13 cellular contexts compared by ENCODE assay signal in the genomic region with DNA sequence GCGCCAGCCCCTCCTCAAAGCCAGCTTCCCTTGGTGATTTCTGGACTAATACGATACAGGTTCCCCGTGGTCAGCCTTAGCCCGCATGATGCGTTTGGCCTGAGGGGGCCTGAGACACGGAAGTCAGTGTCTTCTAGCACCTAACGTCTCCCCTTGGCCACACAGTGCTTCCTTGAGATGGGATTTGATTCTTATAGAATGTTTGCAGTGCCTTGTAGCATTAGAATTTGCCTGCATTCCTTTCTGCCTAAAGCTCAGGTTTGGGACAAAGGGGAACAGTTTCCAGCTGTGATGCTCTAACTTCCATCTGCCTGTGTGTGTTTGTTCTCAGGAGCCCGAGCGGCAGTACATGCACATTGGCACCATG. TPM values are rescaled to one million over a fixed set of nuclear protein-coding genes. Genes with fewer than 3 reads are reported as not detected.
A peak's percentile ranks its signal among the peaks of the same experiment; 100 is the strongest.
DNase-seq lines count a peak whose midpoint lies in the region; ATAC-seq and TF ChIP-seq lines count a peak whose summit lies in the region.
"Had no signal": no experiment of that assay in that cellular context is flagged by ENCODE, and none has a peak within 500 bp of the region (broad histone marks: within the 10 kb centered on the region; RNA-seq: fewer than 3 reads in every experiment).

No MANE protein-coding gene starts in this region.

- H3K27me3 Mint-ChIP-seq in stimulated activated naive CD8-positive, alpha-beta T cell treated with anti-CD3 and anti-CD28 coated beads, Interleukin-15, amount 100 ng/mL, for 72 hours, result peaks cover 58% of the 10 kb centered on the region
- H3K27me3 Mint-ChIP-seq in brain (peaks cover 4% of the 10 kb centered on the region), MCF 10A (ENCODE audit: insufficient read depth, unreplicated experiment) (peaks cover 61% of the 10 kb centered on the region)

- BruUV-seq in A673 (replicated peaks; lab: Mats Ljungman, UMichigan), result no TSS peak
- no TSS peak for BruUV-seq in MCF 10A (replicated peaks; lab: Mats Ljungman, UMichigan)

- H3K9me3 Mint-ChIP-seq in stimulated activated naive CD8-positive, alpha-beta T cell treated with anti-CD3 and anti-CD28 coated beads, Interleukin-15, amount 100 ng/mL, for 72 hours, result no peaks in the 10 kb centered on the region
- H3K9me3 Mint-ChIP-seq in brain (peaks cover 0 to 3% (median 0%) of the 10 kb centered on the region in 5 experiments), MCF 10A (ENCODE audit: unreplicated experiment) (no peaks in the 10 kb centered on the region)
- H3K9me3 Mint-ChIP-seq: activated naive CD8-positive, alpha-beta T cell treated with anti-CD3 and anti-CD28 coated beads, Interleukin-2, amount 50 U/mL, for 24 hours had no signal

- CTCF ChIA-PET in A673 (lab: Charles Lee), result no interaction called here
- CTCF ChIA-PET in MCF 10A (lab: Yijun Ruan, JAX), result interaction anchor here (0.5 to 4.1 kb wide), 38 partner anchors 8 to 1052 kb away, joined by 3 to 28 read pairs (median 4); partner anchors contain the start of gene CFAP90

- ATAC-seq in stimulated activated naive CD8-positive, alpha-beta T cell treated with anti-CD3 and anti-CD28 coated beads, Interleukin-15, amount 100 ng/mL, for 72 hours, result peak; percentile 9
- no peak for ATAC-seq in stimulated activated naive CD8-positive, alpha-beta T cell treated with anti-CD3 and anti-CD28 coated beads, Interleukin-15, Interleukin-2, amounts not matched to agents 100 U/mL and 50 U/mL, for 24 hours
- ATAC-seq in HG03354 (IDR thresholded peaks at IDR 0.05; ENCODE audit: poor library complexity, severe bottlenecking, unreplicated experiment), result peak; percentile 28
- no peak for ATAC-seq in GM18517 (IDR thresholded peaks at IDR 0.05; ENCODE audit: unreplicated experiment)

- H3K4me1 ChIP-seq in A673 (ENCODE audit: insufficient read depth, low read length, poor library complexity, severe bottlenecking), result no peaks in the 10 kb centered on the region
- H3K4me1 ChIP-seq: Peyer's patch had no signal

- H3K36me3 Mint-ChIP-seq in brain (no peaks in the 10 kb centered on the region), MCF 10A (ENCODE audit: insufficient read depth, unreplicated experiment) (no peaks in the 10 kb centered on the region)

- intact Hi-C loops in A673 (cut with micrococcal nuclease; ENCODE audit: unreplicated experiment) (loop anchor here (5.0 kb wide), 1 partner anchor 554 kb away; no protein-coding TSS in a partner anchor), MCF 10A (cut with micrococcal nuclease) (loop anchor here (1.0 to 5.0 kb wide), 3 partner anchors 69 to 1049 kb away; no protein-coding TSS in a partner anchor)

- no peak overlapping the region for H3K27ac Mint-ChIP-seq in stimulated activated naive CD8-positive, alpha-beta T cell treated with anti-CD3 and anti-CD28 coated beads, Interleukin-15, amount 100 ng/mL, for 72 hours
- peak overlapping the region in 1 of 5 experiments; percentile 41 for H3K27ac Mint-ChIP-seq in brain
- H3K27ac Mint-ChIP-seq in MCF 10A (ENCODE audit: low read depth, unreplicated experiment), result no peak overlapping the region
- H3K27ac Mint-ChIP-seq: activated naive CD8-positive, alpha-beta T cell treated with anti-CD3 and anti-CD28 coated beads, Interleukin-2, amount 50 U/mL, for 24 hours had no signal

- peaks cover 16% of the 10 kb centered on the region for H3K27me3 ChIP-seq in A673 (replicated peaks; ENCODE audit: insufficient read depth, low read depth, low read length, poor library complexity)
- H3K27me3 ChIP-seq: Peyer's patch had no signal

- DNase-seq in stimulated activated naive CD8-positive, alpha-beta T cell treated with anti-CD3 and anti-CD28 coated beads, Interleukin-15, amount 100 ng/mL, for 72 hours, result no peak
- no peak for DNase-seq in stimulated activated naive CD8-positive, alpha-beta T cell treated with anti-CD3 and anti-CD28 coated beads, Interleukin-15, Interleukin-2, amounts not matched to agents 100 U/mL and 50 U/mL, for 24 hours
- no peak for DNase-seq in NCI-H1694 treated with DMSO at 0.1 percent for 48 hours (lab: John Stamatoyannopoulos, UW)
- no peak for DNase-seq in A673 (ENCODE audit: low spot score)
- DNase-seq in MCF 10A (ENCODE audit: unreplicated experiment), result no peak
- DNase-seq: DMS79 treated with DMSO at 0.1 percent for 48 hours had no signal

- no peak overlapping the region for H3K27ac ChIP-seq in A673 (ENCODE audit: low read depth, low read length, poor library complexity, severe bottlenecking)
- H3K27ac ChIP-seq: Peyer's patch had no signal

- peak; percentile 5 to 57 for TF ChIP-seq CTCF in brain (conservative IDR thresholded peaks at IDR 0.05)
- no peak for TF ChIP-seq CTCF in A673 (conservative IDR thresholded peaks at IDR 0.05; ENCODE audit: low read depth, low read length)
- no peak for TF ChIP-seq CTCF in MCF 10A (IDR thresholded peaks at IDR 0.05; ENCODE audit: unreplicated experiment)

- POLR2A ChIA-PET in A673 (lab: Charles Lee; ENCODE audit: low non-redundant PET) (no interaction called here), MCF 10A (lab: Yijun Ruan, JAX) (interaction anchor here (1.3 kb wide), 1 partner anchor 16 kb away, joined by 3 read pairs; no protein-coding TSS in a partner anchor)

- H3K4me1 Mint-ChIP-seq in stimulated activated naive CD8-positive, alpha-beta T cell treated with anti-CD3 and anti-CD28 coated beads, Interleukin-15, amount 100 ng/mL, for 72 hours, result peaks cover 8% of the 10 kb centered on the region
- H3K4me1 Mint-ChIP-seq in brain (peaks cover 24% of the 10 kb centered on the region), MCF 10A (ENCODE audit: insufficient read depth, unreplicated experiment) (no peaks in the 10 kb centered on the region)
- H3K4me1 Mint-ChIP-seq: activated naive CD8-positive, alpha-beta T cell treated with anti-CD3 and anti-CD28 coated beads, Interleukin-2, amount 50 U/mL, for 24 hours had no signal

- no peaks in the 10 kb centered on the region for H3K36me3 ChIP-seq in A673 (ENCODE audit: insufficient read depth, low read length, poor library complexity, severe bottlenecking)
- H3K36me3 ChIP-seq: Peyer's patch had no signal

- no peaks in the 10 kb centered on the region for H3K9me3 ChIP-seq in A673 (ENCODE audit: low read depth, low read length, poor library complexity, severe bottlenecking)
- H3K9me3 ChIP-seq: Peyer's patch had no signal

- no peak overlapping the region for H3K4me3 ChIP-seq in A673 (ENCODE audit: low read depth, low read length, poor library complexity, severe bottlenecking)
- H3K4me3 ChIP-seq: Peyer's patch had no signal

- H3K4me3 Mint-ChIP-seq in stimulated activated naive CD8-positive, alpha-beta T cell treated with anti-CD3 and anti-CD28 coated beads, Interleukin-15, amount 100 ng/mL, for 72 hours, result no peak overlapping the region
- H3K4me3 Mint-ChIP-seq in brain (no peak overlapping the region), MCF 10A (ENCODE audit: unreplicated experiment) (no peak overlapping the region)
- H3K4me3 Mint-ChIP-seq: activated naive CD8-positive, alpha-beta T cell treated with anti-CD3 and anti-CD28 coated beads, Interleukin-2, amount 50 U/mL, for 24 hours had no signal

RNA-seq across cellular contexts. Expression of gene CFAP90, which starts 34.4 kb away (rescaled TPM):
- polyA plus RNA-seq in brain (ENCODE audit: insufficient read depth, low read depth, low replicate concordance), result 8.7 TPM
- total RNA-seq in A673 (2021), result not detected in 2 replicates
- total RNA-seq in MCF 10A (2022), result not detected in 2 replicates
- total RNA-seq: H4, lung microvascular endothelial cell, Peyer's patch had no signal

RNA-seq across cellular contexts. Expression of gene FASTKD3, which starts 52.3 kb away (rescaled TPM):
- 5.3 TPM for polyA plus RNA-seq in brain (ENCODE audit: insufficient read depth, low read depth, low replicate concordance)
- total RNA-seq in A673 (2021) (13.2 and 16.8 TPM in 2 replicates), MCF 10A (2022) (7.8 and 7.9 TPM in 2 replicates)

RNA-seq across cellular contexts. Expression of gene MTRR, which starts 52.4 kb away (rescaled TPM):
- polyA plus RNA-seq in brain (ENCODE audit: insufficient read depth, low read depth, low replicate concordance), result 19.1 TPM
- total RNA-seq in A673 (2021) (44.4 and 57.1 TPM in 2 replicates), MCF 10A (2022) (46.6 and 88.6 TPM in 2 replicates)

Comparison
In these comparisons a context has a peak if more than half of its experiments do, and no peak if none do; other contexts are left out.
1. ATAC-seq: peak in stimulated activated naive CD8-positive, alpha-beta T cell treated with anti-CD3 and anti-CD28 coated beads, Interleukin-15, amount 100 ng/mL, for 72 hours (single experiment) and HG03354 (single experiment); none in stimulated activated naive CD8-positive, alpha-beta T cell treated with anti-CD3 and anti-CD28 coated beads, Interleukin-15, Interleukin-2, amounts not matched to agents 100 U/mL and 50 U/mL, for 24 hours (single experiment) and GM18517 (single experiment).
2. CTCF ChIP-seq: peak in brain (2 of 2); none in A673 (single experiment) and MCF 10A (single experiment).